In genomic region chr11:73310076-73310475, GRCh38 we compare ENCODE assay signal across 9 cellular contexts. TPM values are rescaled to one million over a fixed set of nuclear protein-coding genes. Genes with fewer than 3 reads are reported as not detected.
A peak's percentile ranks its signal among the peaks of the same experiment; 100 is the strongest.
DNase-seq lines count a peak whose midpoint lies in the region; ATAC-seq and TF ChIP-seq lines count a peak whose summit lies in the region.
"Had no signal": no experiment of that assay in that cellular context is flagged by ENCODE, and none has a peak within 500 bp of the region (broad histone marks: within the 10 kb centered on the region; RNA-seq: fewer than 3 reads in every experiment).

No MANE protein-coding gene starts in this region.

- peaks cover 38% of the 10 kb centered on the region for H3K27me3 Mint-ChIP-seq in WTC11 (ENCODE audit: low read depth)

- DNase-seq in A673 (ENCODE audit: low spot score) (no peak), WTC11 (ENCODE audit: low spot score) (no peak), heart right ventricle (no peak), prostate gland (ENCODE audit: low spot score) (no peak), NCI-H82 treated with DMSO at 0.1 percent for 48 hours (lab: John Stamatoyannopoulos, UW; ENCODE audit: unreplicated experiment) (no peak), pons (ENCODE audit: low spot score) (no peak)
- DNase-seq in stimulated activated CD4-positive, alpha-beta T cell treated with anti-CD3 and anti-CD28 coated beads, Interleukin-4, amount 100 ng/mL, for 4 hours, result no peak
- DNase-seq: MV-4-11 had no signal

- no peaks in the 10 kb centered on the region for H3K9me3 ChIP-seq in A673 (ENCODE audit: low read depth, low read length, poor library complexity, severe bottlenecking)
- no peaks in the 10 kb centered on the region for H3K9me3 ChIP-seq in heart right ventricle
- no peaks in the 10 kb centered on the region for H3K9me3 ChIP-seq in prostate gland

- TF ChIP-seq CTCF in A673 (conservative IDR thresholded peaks at IDR 0.05; ENCODE audit: low read depth, low read length) (no peak), WTC11 (IDR thresholded peaks at IDR 0.05) (no peak), heart right ventricle (IDR thresholded peaks at IDR 0.05) (no peak), prostate gland (IDR thresholded peaks at IDR 0.05) (no peak)

- H3K36me3 Mint-ChIP-seq in WTC11, result no peaks in the 10 kb centered on the region

- H3K27me3 ChIP-seq in A673 (replicated peaks; ENCODE audit: insufficient read depth, low read depth, low read length, poor library complexity) (no peaks in the 10 kb centered on the region), heart right ventricle (peaks cover 0 to 23% (median 0%) of the 10 kb centered on the region in 7 donors), prostate gland (replicated peaks; ENCODE audit: insufficient read depth) (no peaks in the 10 kb centered on the region)

- BruUV-seq in A673 (replicated peaks; lab: Mats Ljungman, UMichigan), result TSS peak; percentile 22

- ATAC-seq in WTC11 (no peak), heart right ventricle (no peak), HG03175 (IDR thresholded peaks at IDR 0.05; ENCODE audit: unreplicated experiment) (no peak)

- intact Hi-C loops in A673 (cut with micrococcal nuclease; ENCODE audit: unreplicated experiment), result no loop called here
- intact Hi-C loops in heart right ventricle (cut with DNase I), result no loop called here
- intact Hi-C loops in prostate gland (cut with DNase I), result no loop called here

- H3K4me3 ChIP-seq in A673 (ENCODE audit: low read depth, low read length, poor library complexity, severe bottlenecking) (peak overlapping the region; percentile 72), heart right ventricle (peak overlapping the region; percentile 63 to 88 (median 74)), prostate gland (peak overlapping the region; percentile 67 to 76)

- H3K36me3 ChIP-seq in A673 (ENCODE audit: insufficient read depth, low read length, poor library complexity, severe bottlenecking) (no peaks in the 10 kb centered on the region), heart right ventricle (peaks cover 0 to 20% (median 0%) of the 10 kb centered on the region in 9 donors), prostate gland (no peaks in the 10 kb centered on the region)

- no peak overlapping the region for H3K27ac Mint-ChIP-seq in WTC11

- WGBS in heart right ventricle, 2 donors, result 62 to 66% methylated on average over 16 of the region's 16 CpGs
- 79% methylated on average over 15 of the region's 16 CpGs for WGBS in prostate gland

- CTCF ChIA-PET in A673 (lab: Charles Lee), result interaction anchor here (1.0 to 2.2 kb wide), 2 partner anchors 25 to 41 kb away, joined by 3 to 13 read pairs; no protein-coding TSS in a partner anchor
- CTCF ChIA-PET in WTC11 (lab: Charles Lee), result interaction anchor here (0.5 to 7.6 kb wide), 15 partner anchors 10 to 168 kb away, joined by 3 to 270 read pairs (median 7); partner anchors contain the start of gene FCHSD2

- peaks cover 38% of the 10 kb centered on the region for H3K4me1 Mint-ChIP-seq in WTC11

- no peaks in the 10 kb centered on the region for H3K9me3 Mint-ChIP-seq in WTC11

- POLR2A ChIA-PET in A673 (lab: Charles Lee; ENCODE audit: low non-redundant PET), result no interaction called here
- POLR2A ChIA-PET in WTC11 (lab: Charles Lee), result interaction anchor here (0.8 to 4.2 kb wide), 5 partner anchors 11 to 50 kb away, joined by 3 to 23 read pairs (median 3); no protein-coding TSS in a partner anchor

- peak overlapping the region; percentile 55; the same call in 1 of the 2 replicates for H3K4me3 Mint-ChIP-seq in WTC11

- no peak for TF ChIP-seq POLR2A in prostate gland (IDR thresholded peaks at IDR 0.05)

- H3K27ac ChIP-seq in A673 (ENCODE audit: low read depth, low read length, poor library complexity, severe bottlenecking), result no peak overlapping the region
- peak overlapping the region; percentile 95 to 100 (median 98) for H3K27ac ChIP-seq in heart right ventricle
- peak overlapping the region; percentile 97 for H3K27ac ChIP-seq in prostate gland

- H3K4me1 ChIP-seq in A673 (ENCODE audit: insufficient read depth, low read length, poor library complexity, severe bottlenecking) (peaks cover 46% of the 10 kb centered on the region), heart right ventricle (peaks cover 21 to 84% (median 65%) of the 10 kb centered on the region in 9 donors), prostate gland (replicated peaks) (peaks cover 6% of the 10 kb centered on the region)

TF ChIP-seq in WTC11, 78 proteins besides CTCF, POLR2A, EP300 and RAD21:
- TF ChIP-seq ATF3 (CRISPR knock-in tag; conservative IDR thresholded peaks at IDR 0.05), result no peak
- TF ChIP-seq FOXP1 (CRISPR knock-in tag; IDR thresholded peaks at IDR 0.05; ENCODE audit: borderline replicate concordance), result no peak
- no peak for TF ChIP-seq IRF2 (CRISPR knock-in tag; IDR thresholded peaks at IDR 0.05; ENCODE audit: borderline replicate concordance, low read depth)
- TF ChIP-seq USF2 (CRISPR knock-in tag; IDR thresholded peaks at IDR 0.05), result no peak
- no peak for TF ChIP-seq ZNF317 (CRISPR knock-in tag; IDR thresholded peaks at IDR 0.05; ENCODE audit: borderline replicate concordance, low read depth)
- TF ChIP-seq NFE2L1 (CRISPR knock-in tag; IDR thresholded peaks at IDR 0.05), result no peak
- TF ChIP-seq ZNF425 (CRISPR knock-in tag; conservative IDR thresholded peaks at IDR 0.05), result no peak

RNA-seq across cellular contexts. Expression of gene ARHGEF17, which starts 2.0 kb away (rescaled TPM):
- total RNA-seq in A673 (2021), result 24.0 and 32.0 TPM in 2 replicates
- total RNA-seq in WTC11 (2021), result 16.5 to 18.2 TPM (median 16.9 TPM) in 3 replicates
- 10 to 100 TPM; 39.2 to 67.4 (median 52.2) TPM for total RNA-seq in heart right ventricle
- 10 to 100 TPM; 38.6 to 44.3 TPM for polyA plus RNA-seq in heart right ventricle
- 10 to 100 TPM; 34.0 to 66.9 TPM for total RNA-seq in prostate gland

RNA-seq across cellular contexts. Expression of gene P2RY6, which starts 37.9 kb away (rescaled TPM):
- total RNA-seq in A673 (2021) (0.43 TPM in 1 of 2 replicates, not detected in the other), WTC11 (2021) (0.11 to 0.16 TPM in 2 of 3 replicates, not detected in the other), heart right ventricle (10 to 100 TPM in 1 of 10 donors, 1 to 10 TPM in 7, under 1 TPM in 2; 0.83 to 13.0 (median 1.8) TPM), prostate gland (1 to 10 TPM in 1 of 2 donors, under 1 TPM in 1; 0.64 to 3.5 TPM)
- 1 to 10 TPM; 1.2 to 2.4 TPM for polyA plus RNA-seq in heart right ventricle
